ENCODE assay signal across 2 cellular contexts in genomic region chr3:107458871-107459270, GRCh38.
TF ChIP-seq lines count a peak whose summit lies in the region.

No MANE protein-coding gene starts in this region.

TF ChIP-seq in SK-N-SH, 30 proteins besides CTCF, POLR2A, EP300 and RAD21:
- TF ChIP-seq MAX (IDR thresholded peaks at IDR 0.05; ENCODE audit: low read depth) = no peak
- peak; percentile 11; the same call in 1 of the 2 replicates for TF ChIP-seq NFIC (IDR thresholded peaks at IDR 0.05; ENCODE audit: borderline replicate concordance)
TF ChIP-seq in SK-N-SH: peak in this region for 1.

TF ChIP-seq in SK-N-SH treated with all-trans-retinoic acid at 6 μM for 48 hours, 23 proteins besides CTCF, POLR2A, EP300 and RAD21:
- TF ChIP-seq TOX (CRISPR knock-in tag; IDR thresholded peaks at IDR 0.05; ENCODE audit: borderline replicate concordance) (no peak), ZNF8 (CRISPR knock-in tag; IDR thresholded peaks at IDR 0.05) (no peak), ZNF565 (CRISPR knock-in tag; conservative IDR thresholded peaks at IDR 0.05; ENCODE audit: low read depth) (no peak), TCF4 (CRISPR knock-in tag; IDR thresholded peaks at IDR 0.05; ENCODE audit: borderline replicate concordance) (no peak), ESRRG (CRISPR knock-in tag; IDR thresholded peaks at IDR 0.05) (no peak), ARNTL (CRISPR knock-in tag; IDR thresholded peaks at IDR 0.05; ENCODE audit: borderline replicate concordance, low read depth) (no peak), ISL1 (CRISPR knock-in tag; IDR thresholded peaks at IDR 0.05) (no peak)
- TF ChIP-seq, protein P1, sequence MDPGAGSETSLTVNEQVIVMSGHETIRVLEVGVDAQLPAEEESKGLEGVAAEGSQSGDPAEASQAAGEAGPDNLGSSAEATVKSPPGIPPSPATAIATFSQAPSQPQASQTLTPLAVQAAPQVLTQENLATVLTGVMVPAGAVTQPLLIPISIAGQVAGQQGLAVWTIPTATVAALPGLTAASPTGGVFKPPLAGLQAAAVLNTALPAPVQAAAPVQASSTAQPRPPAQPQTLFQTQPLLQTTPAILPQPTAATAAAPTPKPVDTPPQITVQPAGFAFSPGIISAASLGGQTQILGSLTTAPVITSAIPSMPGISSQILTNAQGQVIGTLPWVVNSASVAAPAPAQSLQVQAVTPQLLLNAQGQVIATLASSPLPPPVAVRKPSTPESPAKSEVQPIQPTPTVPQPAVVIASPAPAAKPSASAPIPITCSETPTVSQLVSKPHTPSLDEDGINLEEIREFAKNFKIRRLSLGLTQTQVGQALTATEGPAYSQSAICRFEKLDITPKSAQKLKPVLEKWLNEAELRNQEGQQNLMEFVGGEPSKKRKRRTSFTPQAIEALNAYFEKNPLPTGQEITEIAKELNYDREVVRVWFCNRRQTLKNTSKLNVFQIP (CRISPR knock-in tag; IDR thresholded peaks at IDR 0.05; ENCODE audit: borderline replicate concordance, low read depth) = no peak
